ENCODE assay signal across 8 cellular contexts in genomic region chr4:6673660-6674499, GRCh38. TPM values are rescaled to one million over a fixed set of nuclear protein-coding genes. Genes with fewer than 3 reads are reported as not detected.
A peak's percentile ranks its signal among the peaks of the same experiment; 100 is the strongest.
DNase-seq lines count a peak whose midpoint lies in the region; ATAC-seq and TF ChIP-seq lines count a peak whose summit lies in the region.

No MANE protein-coding gene starts in this region.

- H3K27ac ChIP-seq in duodenal mucosa (ENCODE audit: low read depth, low read length): peak overlapping the region; percentile 69

- WGBS in lower leg skin, 2 donors: 1% methylated on average over 55 to 89 of the region's 89 CpGs

- CTCF ChIA-PET in BJ (lab: Yijun Ruan, JAX): interaction anchor here (0.6 to 2.4 kb wide), 6 partner anchors 9 to 582 kb away, joined by 3 to 7 read pairs (median 4); no protein-coding TSS in a partner anchor

- TF ChIP-seq POLR2A in lower leg skin (IDR thresholded peaks at IDR 0.05): peak in 1 of 2 donors; percentile 10

- H3K9me3 ChIP-seq in duodenal mucosa (ENCODE audit: control insufficient read depth in 1 of 2, low read length in 2 of 2): no peaks in the 10 kb centered on the region

- H3K4me3 ChIP-seq in BJ (ENCODE audit: low read depth, low read length) (peak overlapping the region; percentile 63), duodenal mucosa (ENCODE audit: low read depth in 1 of 2, low read length in 2 of 2) (peak overlapping the region; percentile 63 to 70), lower leg skin (ENCODE audit: low read depth, poor library complexity, severe bottlenecking) (peak overlapping the region; percentile 64)

- no peaks in the 10 kb centered on the region for H3K27me3 ChIP-seq in BJ (ENCODE audit: control insufficient read depth, insufficient read depth, low read length)
- no peaks in the 10 kb centered on the region for H3K27me3 ChIP-seq in duodenal mucosa (ENCODE audit: control insufficient read depth in 1 of 2, insufficient read depth in 2 of 2, low read length in 2 of 2)

- DNase-seq in BJ (ENCODE audit: low read depth) (peak; percentile 77), GM19238 (ENCODE audit: insufficient read length, low spot score) (peak; percentile 97), NCI-H69 (lab: John Stamatoyannopoulos, UW) (peak; percentile 94), lower leg skin (ENCODE audit: low spot score in 2 of 2) (peak; percentile 94 to 98)
- DNase-seq in activated CD4-positive, alpha-beta T cell treated with anti-CD3 and anti-CD28 coated beads, Interleukin-2, amount 50 U/mL, for 48 hours: peak; percentile 91 to 94
- peak; percentile 90 to 93 for DNase-seq in stimulated activated CD4-positive, alpha-beta T cell treated with anti-CD3 and anti-CD28 coated beads, Interleukin-4, amount 100 ng/mL, for 4 hours

- H3K36me3 ChIP-seq in BJ (ENCODE audit: control insufficient read depth, insufficient read depth, low read length) (peaks cover 2% of the 10 kb centered on the region; the same call in 1 of the 2 replicates), duodenal mucosa (ENCODE audit: control insufficient read depth in 1 of 2, insufficient read depth in 2 of 2, low read length in 2 of 2) (peaks cover 0 to 4% of the 10 kb centered on the region in 2 donors)

- POLR2A ChIA-PET in BJ (lab: Charles Lee): interaction anchor here (0.6 to 0.8 kb wide), 2 partner anchors 15 to 43 kb away, joined by 3 to 4 read pairs; no protein-coding TSS in a partner anchor

- TF ChIP-seq CTCF in BJ (IDR thresholded peaks at IDR 0.05; ENCODE audit: insufficient read depth, low read depth, low read length): 0 out of 2 replicates have a peak, but pooled peaks have one; percentile 4
- no peak for TF ChIP-seq CTCF in lower leg skin (IDR thresholded peaks at IDR 0.05)

- peak overlapping the region; percentile 66 to 76 for H3K9ac ChIP-seq in duodenal mucosa (ENCODE audit: low read depth in 1 of 2, low read length in 2 of 2)

- ATAC-seq in HG03439 (IDR thresholded peaks at IDR 0.05; ENCODE audit: unreplicated experiment): peak; percentile 78

- intact Hi-C loops in lower leg skin (cut with DNase I; ENCODE audit: low total_unique reads): no loop called here

- H3K4me1 ChIP-seq in duodenal mucosa (ENCODE audit: control insufficient read depth in 1 of 2, insufficient read depth in 2 of 2, low read length in 2 of 2): peaks cover 17 to 30% of the 10 kb centered on the region in 2 donors

RNA-seq across cellular contexts. Expression of gene S100P, which starts 19.8 kb away (rescaled TPM):
- polyA plus RNA-seq in BJ (2011; rRNA removed): 0.06 and 0.07 TPM in 2 replicates
- polyA minus RNA-seq in BJ (2011; rRNA and poly(A)+ RNA removed): not detected in 2 replicates
- 10 to 100 TPM in 3 of 4 donors, 1 to 10 TPM in 1; 5.3 to 43.7 (median 15.7) TPM for total RNA-seq in lower leg skin

RNA-seq across cellular contexts. Expression of gene MRFAP1, which starts 33.4 kb away (rescaled TPM):
- 210 and 225 TPM in 2 replicates for polyA plus RNA-seq in BJ (2011; rRNA removed)
- polyA minus RNA-seq in BJ (2011; rRNA and poly(A)+ RNA removed): 16.2 and 21.2 TPM in 2 replicates
- 100 to 1,000 TPM; 136 to 234 (median 170) TPM for total RNA-seq in lower leg skin

RNA-seq across cellular contexts. Expression of gene MRFAP1L1, which starts 35.8 kb away (rescaled TPM):
- polyA plus RNA-seq in BJ (2011; rRNA removed): 35.5 and 54.1 TPM in 2 replicates
- 10.0 and 14.4 TPM in 2 replicates for polyA minus RNA-seq in BJ (2011; rRNA and poly(A)+ RNA removed)
- 10 to 100 TPM; 52.8 to 73.8 (median 69.1) TPM for total RNA-seq in lower leg skin

RNA-seq across cellular contexts. Expression of gene BLOC1S4, which starts 42.1 kb away (rescaled TPM):
- 10.4 and 12.6 TPM in 2 replicates for polyA plus RNA-seq in BJ (2011; rRNA removed)
- polyA minus RNA-seq in BJ (2011; rRNA and poly(A)+ RNA removed): 4.6 and 5.0 TPM in 2 replicates
- 10 to 100 TPM; 17.9 to 24.3 (median 22.8) TPM for total RNA-seq in lower leg skin

Comparison
In these comparisons a context has a peak if more than half of its experiments do, and no peak if none do; other contexts are left out.
1. Peak in every context shown above with its lines: DNase-seq, ATAC-seq, H3K4me3 ChIP-seq and H3K27ac ChIP-seq.